In genomic region chr22:19936513-19936912, GRCh38 we compare ENCODE assay signal across 16 cellular contexts. TPM values are rescaled to one million over a fixed set of nuclear protein-coding genes. Genes with fewer than 3 reads are reported as not detected.
DNase-seq lines count a peak whose midpoint lies in the region; TF ChIP-seq lines count a peak whose summit lies in the region.
"Had no signal": no experiment of that assay in that cellular context is flagged by ENCODE, and none has a peak within 500 bp of the region (broad histone marks: within the 10 kb centered on the region; RNA-seq: fewer than 3 reads in every experiment).

No MANE protein-coding gene starts in this region.

- H3K27me3 ChIP-seq in Caco-2 (replicated peaks; ENCODE audit: control insufficient read depth, insufficient read depth, low read length) (no peaks in the 10 kb centered on the region), prostate gland (replicated peaks; ENCODE audit: insufficient read depth) (no peaks in the 10 kb centered on the region), ovary (no peaks in the 10 kb centered on the region), endodermal cell (ENCODE audit: control insufficient read depth, insufficient read depth, low read length, poor library complexity, severe bottlenecking) (no peaks in the 10 kb centered on the region)
- H3K27me3 ChIP-seq: BE2C had no signal

- no peak overlapping the region for H3K4me3 ChIP-seq in Caco-2 (ENCODE audit: low read depth, low read length)
- H3K4me3 ChIP-seq in prostate gland = no peak overlapping the region
- H3K4me3 ChIP-seq in ovary = no peak overlapping the region
- H3K4me3 ChIP-seq in endodermal cell (ENCODE audit: low read length) = no peak overlapping the region
- H3K4me3 ChIP-seq: A549, GM23248 had no signal

- no peak for DNase-seq in Caco-2
- no peak for DNase-seq in prostate gland (ENCODE audit: low spot score)
- no peak for DNase-seq in midbrain (lab: John Stamatoyannopoulos, UW)
- DNase-seq in ovary = no peak
- no peak for DNase-seq in endodermal cell
- DNase-seq: BE2C; CD8-positive, alpha-beta T cell; COR-L47; DND-41; GDM1; GM23248; IMR-90 had no signal

- H3K9me3 Mint-ChIP-seq in Caco-2 (ENCODE audit: unreplicated experiment) = peaks cover 28% of the 10 kb centered on the region
- peaks cover 20% of the 10 kb centered on the region for H3K9me3 Mint-ChIP-seq in dendritic cell treated with granulocyte-macrophage colony-stimulating factor and Interleukin-4, amounts not matched to agents 40 ng/mL and 50 ng/mL, for 4 days
- H3K9me3 Mint-ChIP-seq in endodermal cell = peaks cover 47% of the 10 kb centered on the region

- BruUV-seq in Caco-2 (replicated peaks; lab: Mats Ljungman, UMichigan) = no TSS peak

- H3K9me3 ChIP-seq in Caco-2 (peaks cover 4% of the 10 kb centered on the region; the same call in 1 of the 2 replicates), prostate gland (no peaks in the 10 kb centered on the region), ovary (no peaks in the 10 kb centered on the region), endodermal cell (ENCODE audit: control insufficient read depth, low read length) (peaks cover 34% of the 10 kb centered on the region)
- H3K9me3 ChIP-seq: A549, BE2C had no signal

- H3K27ac ChIP-seq in 22Rv1 = peak overlapping the region; percentile 94
- H3K27ac ChIP-seq in prostate gland = peak overlapping the region; percentile 76 to 89
- H3K27ac ChIP-seq in ovary = no peak overlapping the region
- no peak overlapping the region for H3K27ac ChIP-seq in endodermal cell (ENCODE audit: low read depth, low read length)
- H3K27ac ChIP-seq: A549, GM23248 had no signal

- H3K27me3 Mint-ChIP-seq in Caco-2 (ENCODE audit: insufficient read depth, unreplicated experiment) (no peaks in the 10 kb centered on the region), endodermal cell (ENCODE audit: insufficient read depth) (peaks cover 2% of the 10 kb centered on the region)
- no peaks in the 10 kb centered on the region for H3K27me3 Mint-ChIP-seq in dendritic cell treated with granulocyte-macrophage colony-stimulating factor and Interleukin-4, amounts not matched to agents 40 ng/mL and 50 ng/mL, for 4 days

- TF ChIP-seq CTCF in 22Rv1 (IDR thresholded peaks at IDR 0.05) = no peak
- no peak for TF ChIP-seq CTCF in Caco-2 (IDR thresholded peaks at IDR 0.05; ENCODE audit: insufficient read depth in 1 of 2, low read depth in 1 of 2, low read length in 1 of 2, severe bottlenecking in 1 of 2, unreplicated experiment in 1 of 2)
- no peak for TF ChIP-seq CTCF in prostate gland (IDR thresholded peaks at IDR 0.05)
- TF ChIP-seq CTCF in ovary (IDR thresholded peaks at IDR 0.05) = no peak
- TF ChIP-seq CTCF in endodermal cell (conservative IDR thresholded peaks at IDR 0.05) = no peak

- intact Hi-C loops in Caco-2 (cut with micrococcal nuclease; ENCODE audit: unreplicated experiment) = no loop called here
- intact Hi-C loops in dendritic cell treated with granulocyte-macrophage colony-stimulating factor and Interleukin-4, amounts not matched to agents 40 ng/mL and 50 ng/mL, for 4 days (cut with micrococcal nuclease) = no loop called here
- intact Hi-C loops in prostate gland (cut with DNase I) = no loop called here
- intact Hi-C loops in ovary (cut with DNase I) = no loop called here

- peaks cover 7% of the 10 kb centered on the region; the same call in 1 of the 2 replicates for H3K4me1 ChIP-seq in Caco-2
- H3K4me1 ChIP-seq in prostate gland (replicated peaks) = peaks cover 23% of the 10 kb centered on the region
- peaks cover 6% of the 10 kb centered on the region for H3K4me1 ChIP-seq in ovary (ENCODE audit: insufficient read depth)
- H3K4me1 ChIP-seq in endodermal cell (ENCODE audit: control insufficient read depth, insufficient read depth, low read length) = no peaks in the 10 kb centered on the region

- CTCF ChIA-PET in Caco-2 (lab: Charles Lee) = no interaction called here

- 95% methylated on average over 7 of the region's 7 CpGs for WGBS in prostate gland
- WGBS in ovary, 3 donors = 96 to 98% (median 96%) methylated on average over 7 of the region's 7 CpGs
- 90 to 95% methylated on average over 7 of the region's 7 CpGs for WGBS in endodermal cell (ENCODE audit: insufficient coverage in 1 of 2, insufficient read length in 1 of 2), 2 experiments

- POLR2A ChIA-PET in Caco-2 (lab: Charles Lee) = no interaction called here

- no peak for TF ChIP-seq EP300 in ovary (IDR thresholded peaks at IDR 0.05)

- H3K4me3 Mint-ChIP-seq in Caco-2 (ENCODE audit: unreplicated experiment) (no peak overlapping the region), endodermal cell (no peak overlapping the region)
- no peak overlapping the region for H3K4me3 Mint-ChIP-seq in dendritic cell treated with granulocyte-macrophage colony-stimulating factor and Interleukin-4, amounts not matched to agents 40 ng/mL and 50 ng/mL, for 4 days
- H3K4me3 Mint-ChIP-seq: CD14-positive monocyte; CD8-positive, alpha-beta T cell had no signal

- no peak for TF ChIP-seq POLR2A in prostate gland (IDR thresholded peaks at IDR 0.05)
- no peak for TF ChIP-seq POLR2A in ovary (IDR thresholded peaks at IDR 0.05)

- H3K36me3 Mint-ChIP-seq in Caco-2 (ENCODE audit: insufficient read depth, unreplicated experiment) = peaks cover 46% of the 10 kb centered on the region
- H3K36me3 Mint-ChIP-seq in dendritic cell treated with granulocyte-macrophage colony-stimulating factor and Interleukin-4, amounts not matched to agents 40 ng/mL and 50 ng/mL, for 4 days (ENCODE audit: low read depth) = peaks cover 26% of the 10 kb centered on the region
- H3K36me3 Mint-ChIP-seq in endodermal cell (ENCODE audit: low read depth) = peaks cover 21% of the 10 kb centered on the region

- no peak overlapping the region for H3K9ac ChIP-seq in endodermal cell (ENCODE audit: extremely low read depth, low read length, poor library complexity, severe bottlenecking)
- H3K9ac ChIP-seq: GM23248 had no signal

- H3K27ac Mint-ChIP-seq in Caco-2 (ENCODE audit: unreplicated experiment) (peak overlapping the region; percentile 30), endodermal cell (no peak overlapping the region)
- peak overlapping the region; percentile 33 for H3K27ac Mint-ChIP-seq in dendritic cell treated with granulocyte-macrophage colony-stimulating factor and Interleukin-4, amounts not matched to agents 40 ng/mL and 50 ng/mL, for 4 days
- H3K27ac Mint-ChIP-seq: CD8-positive, alpha-beta T cell had no signal

- H3K36me3 ChIP-seq in Caco-2 (ENCODE audit: control insufficient read depth, insufficient read depth, low read length) (no peaks in the 10 kb centered on the region), prostate gland (no peaks in the 10 kb centered on the region), ovary (no peaks in the 10 kb centered on the region), endodermal cell (ENCODE audit: control insufficient read depth, insufficient read depth, low read length) (no peaks in the 10 kb centered on the region)
- H3K36me3 ChIP-seq: BE2C had no signal

- H3K4me1 Mint-ChIP-seq in Caco-2 (ENCODE audit: low read depth, unreplicated experiment) = peaks cover 7% of the 10 kb centered on the region
- peaks cover 78% of the 10 kb centered on the region for H3K4me1 Mint-ChIP-seq in dendritic cell treated with granulocyte-macrophage colony-stimulating factor and Interleukin-4, amounts not matched to agents 40 ng/mL and 50 ng/mL, for 4 days (ENCODE audit: low read depth)
- no peaks in the 10 kb centered on the region for H3K4me1 Mint-ChIP-seq in endodermal cell

RNA-seq across cellular contexts. Expression of gene COMT, which starts 5.1 kb away (rescaled TPM):
- total RNA-seq in Caco-2 (2022) (96.0 and 103 TPM in 2 replicates), prostate gland (100 to 1,000 TPM; 456 to 513 TPM), ovary (100 to 1,000 TPM; 143 to 194 (median 161) TPM), endodermal cell (10 to 100 TPM; 26.6 to 27.8 TPM)
- 100 to 1,000 TPM in 1 of 2 donors, 10 to 100 TPM in 1; 23.1 to 200 TPM for polyA plus RNA-seq in ovary
- polyA plus RNA-seq in endodermal cell (2013, experiment 1 of 2) = 84.5 TPM
- 77.3 TPM for polyA plus RNA-seq in endodermal cell (2013, experiment 2 of 2)

RNA-seq across cellular contexts. Expression of gene TXNRD2, which starts 5.1 kb away (rescaled TPM):
- 44.8 and 47.0 TPM in 2 replicates for total RNA-seq in Caco-2 (2022)
- total RNA-seq in prostate gland = 10 to 100 TPM; 62.1 to 84.5 TPM
- total RNA-seq in ovary = 10 to 100 TPM; 21.3 to 37.3 (median 26.9) TPM
- 10 to 100 TPM; 21.3 to 37.8 TPM for polyA plus RNA-seq in ovary
- total RNA-seq in endodermal cell = 10 to 100 TPM in 1 of 2 donors, 1 to 10 TPM in 1; 7.3 to 13.6 TPM
- polyA plus RNA-seq in endodermal cell (2013, experiment 1 of 2) = 11.2 TPM
- 12.2 TPM for polyA plus RNA-seq in endodermal cell (2013, experiment 2 of 2)

Comparison
In these comparisons a context has a peak if more than half of its experiments do, and no peak if none do; other contexts are left out.
1. H3K27ac ChIP-seq: peak in 22Rv1 (single experiment) and prostate gland (2 of 2); none in ovary (0 of 2) and endodermal cell (single experiment).